In genomic region chr7:30379741-30380140, GRCh38 we compare ENCODE assay signal across 7 cellular contexts.
"Had no signal": no experiment of that assay in that cellular context is flagged by ENCODE, and none has a peak within 500 bp of the region (broad histone marks: within the 10 kb centered on the region; RNA-seq: fewer than 3 reads in every experiment).

No MANE protein-coding gene starts in this region.

- H3K27ac ChIP-seq: HL-60, KMS-11 had no signal

- DNase-seq: Karpas-422, Kasumi-1, KG1 had no signal

- H3K4me3 Mint-ChIP-seq: IgD-negative memory B cell had no signal

- FAIRE-seq: HTR-8/SVneo had no signal

- H3K4me2 ChIP-seq: KMS-11 had no signal

- H3K27me3 Mint-ChIP-seq: IgD-negative memory B cell had no signal

- H3K27ac Mint-ChIP-seq: IgD-negative memory B cell had no signal

- H3K9ac ChIP-seq: KMS-11 had no signal
